In genomic region chr18:57738078-57738477, GRCh38 we compare ENCODE assay signal across 2 cellular contexts.
TF ChIP-seq lines count a peak whose summit lies in the region.

No MANE protein-coding gene starts in this region.

TF ChIP-seq in IMR-90, 13 proteins besides CTCF, POLR2A, EP300 and RAD21:
- TF ChIP-seq CHD1 (IDR thresholded peaks at IDR 0.05; ENCODE audit: low read depth, low read length) (no peak), MAZ (IDR thresholded peaks at IDR 0.05; ENCODE audit: borderline replicate concordance, low read depth, low read length) (no peak)

TF ChIP-seq in H1, 55 proteins besides CTCF, POLR2A, EP300 and RAD21:
- TF ChIP-seq POLR2AphosphoS5 (IDR thresholded peaks at IDR 0.05; ENCODE audit: low read depth, low read length) (no peak), RNF2 (IDR thresholded peaks at IDR 0.05; ENCODE audit: borderline replicate concordance, low read depth, low read length, missing control alignments, poor library complexity, severe bottlenecking) (no peak), GABPA (IDR thresholded peaks at IDR 0.05; ENCODE audit: borderline replicate concordance, insufficient read depth, low read length) (no peak), JUN (IDR thresholded peaks at IDR 0.05; ENCODE audit: low read depth, low read length) (no peak), SIN3A (conservative IDR thresholded peaks at IDR 0.05 in 1 of 2, IDR thresholded peaks at IDR 0.05 in 1 of 2; ENCODE audit: low read depth in 1 of 2, low read length in 2 of 2) (no peak), MAFK (IDR thresholded peaks at IDR 0.05; ENCODE audit: low read depth, low read length) (no peak), MAX (IDR thresholded peaks at IDR 0.05) (no peak)
